ENCODE assay signal across 1 cellular context in the genomic region with DNA sequence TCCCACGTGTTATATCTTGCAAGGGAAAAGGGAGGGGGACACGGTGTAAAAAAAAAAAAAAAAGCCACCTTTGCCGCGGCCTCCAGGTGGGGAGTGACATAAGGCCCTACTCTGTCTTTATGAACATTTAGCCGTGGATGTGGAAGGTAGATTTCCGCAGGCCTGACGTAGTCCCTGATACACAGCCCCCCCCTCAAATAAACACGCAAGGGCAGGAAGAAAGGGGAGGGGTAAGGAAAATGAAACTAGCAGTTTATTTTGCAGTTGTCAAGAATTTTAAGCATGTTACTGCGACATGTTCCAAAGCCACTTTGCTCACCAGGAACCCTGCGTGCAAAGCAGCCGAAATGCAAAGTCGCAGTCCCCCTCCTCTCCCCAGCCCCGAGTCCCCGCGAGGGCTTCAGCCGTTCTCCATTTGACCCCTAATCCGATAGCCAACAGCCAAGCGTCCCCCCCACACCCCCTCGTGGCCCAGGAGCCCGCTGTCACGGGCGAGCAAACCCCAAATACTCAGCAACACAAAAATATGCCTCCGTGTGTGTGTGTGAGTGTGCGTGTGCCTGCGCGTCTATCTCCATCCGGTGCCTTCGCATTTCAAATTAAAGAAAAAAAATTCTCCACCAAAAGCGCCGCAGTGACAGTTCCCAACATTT.
TF ChIP-seq lines count a peak whose summit lies in the region.

No MANE protein-coding gene starts in this region.

TF ChIP-seq in HepG2, 621 proteins besides CTCF, POLR2A, EP300 and RAD21 (continued from another document and continues in another):
- no peak for TF ChIP-seq NKX3-1 (CRISPR knock-in tag; IDR thresholded peaks at IDR 0.05)
- TF ChIP-seq ZC3H4 (CRISPR knock-in tag; IDR thresholded peaks at IDR 0.05; ENCODE audit: borderline replicate concordance) = no peak
- TF ChIP-seq, protein P1, sequence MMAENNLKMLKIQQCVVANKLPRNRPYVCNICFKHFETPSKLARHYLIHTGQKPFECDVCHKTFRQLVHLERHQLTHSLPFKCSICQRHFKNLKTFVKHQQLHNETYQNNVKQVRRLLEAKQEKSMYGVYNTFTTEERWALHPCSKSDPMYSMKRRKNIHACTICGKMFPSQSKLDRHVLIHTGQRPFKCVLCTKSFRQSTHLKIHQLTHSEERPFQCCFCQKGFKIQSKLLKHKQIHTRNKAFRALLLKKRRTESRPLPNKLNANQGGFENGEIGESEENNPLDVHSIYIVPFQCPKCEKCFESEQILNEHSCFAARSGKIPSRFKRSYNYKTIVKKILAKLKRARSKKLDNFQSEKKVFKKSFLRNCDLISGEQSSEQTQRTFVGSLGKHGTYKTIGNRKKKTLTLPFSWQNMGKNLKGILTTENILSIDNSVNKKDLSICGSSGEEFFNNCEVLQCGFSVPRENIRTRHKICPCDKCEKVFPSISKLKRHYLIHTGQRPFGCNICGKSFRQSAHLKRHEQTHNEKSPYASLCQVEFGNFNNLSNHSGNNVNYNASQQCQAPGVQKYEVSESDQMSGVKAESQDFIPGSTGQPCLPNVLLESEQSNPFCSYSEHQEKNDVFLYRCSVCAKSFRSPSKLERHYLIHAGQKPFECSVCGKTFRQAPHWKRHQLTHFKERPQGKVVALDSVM (CRISPR knock-in tag; IDR thresholded peaks at IDR 0.05) = peak; percentile 41; the same call in 1 of the 2 replicates
- no peak for TF ChIP-seq GATAD1 (CRISPR knock-in tag; IDR thresholded peaks at IDR 0.05)
- TF ChIP-seq ZNF616 (CRISPR knock-in tag; IDR thresholded peaks at IDR 0.05; ENCODE audit: low read depth) = no peak
- peak; percentile 7; the same call in 1 of the 2 replicates for TF ChIP-seq ZNF160 (CRISPR knock-in tag; IDR thresholded peaks at IDR 0.05)
- TF ChIP-seq SALL1 (CRISPR knock-in tag; IDR thresholded peaks at IDR 0.05) = 0 out of 2 replicates have a peak, but pooled peaks have one; percentile 10
- TF ChIP-seq ZNF496 (CRISPR knock-in tag; IDR thresholded peaks at IDR 0.05; ENCODE audit: insufficient replicate concordance) = no peak
- no peak for TF ChIP-seq ZNF549 (CRISPR knock-in tag; IDR thresholded peaks at IDR 0.05)
- TF ChIP-seq, protein P2, sequence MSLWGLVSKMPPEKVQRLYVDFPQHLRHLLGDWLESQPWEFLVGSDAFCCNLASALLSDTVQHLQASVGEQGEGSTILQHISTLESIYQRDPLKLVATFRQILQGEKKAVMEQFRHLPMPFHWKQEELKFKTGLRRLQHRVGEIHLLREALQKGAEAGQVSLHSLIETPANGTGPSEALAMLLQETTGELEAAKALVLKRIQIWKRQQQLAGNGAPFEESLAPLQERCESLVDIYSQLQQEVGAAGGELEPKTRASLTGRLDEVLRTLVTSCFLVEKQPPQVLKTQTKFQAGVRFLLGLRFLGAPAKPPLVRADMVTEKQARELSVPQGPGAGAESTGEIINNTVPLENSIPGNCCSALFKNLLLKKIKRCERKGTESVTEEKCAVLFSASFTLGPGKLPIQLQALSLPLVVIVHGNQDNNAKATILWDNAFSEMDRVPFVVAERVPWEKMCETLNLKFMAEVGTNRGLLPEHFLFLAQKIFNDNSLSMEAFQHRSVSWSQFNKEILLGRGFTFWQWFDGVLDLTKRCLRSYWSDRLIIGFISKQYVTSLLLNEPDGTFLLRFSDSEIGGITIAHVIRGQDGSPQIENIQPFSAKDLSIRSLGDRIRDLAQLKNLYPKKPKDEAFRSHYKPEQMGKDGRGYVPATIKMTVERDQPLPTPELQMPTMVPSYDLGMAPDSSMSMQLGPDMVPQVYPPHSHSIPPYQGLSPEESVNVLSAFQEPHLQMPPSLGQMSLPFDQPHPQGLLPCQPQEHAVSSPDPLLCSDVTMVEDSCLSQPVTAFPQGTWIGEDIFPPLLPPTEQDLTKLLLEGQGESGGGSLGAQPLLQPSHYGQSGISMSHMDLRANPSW (CRISPR knock-in tag; IDR thresholded peaks at IDR 0.05; ENCODE audit: borderline replicate concordance) = no peak
- TF ChIP-seq ZNF879 (CRISPR knock-in tag; IDR thresholded peaks at IDR 0.05) = no peak
- TF ChIP-seq ZNF567 (CRISPR knock-in tag; IDR thresholded peaks at IDR 0.05; ENCODE audit: borderline replicate concordance) = no peak
- no peak for TF ChIP-seq ZNF710 (CRISPR knock-in tag; IDR thresholded peaks at IDR 0.05; ENCODE audit: borderline replicate concordance)
- TF ChIP-seq TEAD3 (CRISPR knock-in tag; optimal IDR thresholded peaks at IDR 0.05; ENCODE audit: borderline replicate concordance) = peak; percentile 33
- TF ChIP-seq SRSF1 (optimal IDR thresholded peaks at IDR 0.05; ENCODE audit: low read depth, low read length) = peak; percentile 23
- TF ChIP-seq, protein P3, sequence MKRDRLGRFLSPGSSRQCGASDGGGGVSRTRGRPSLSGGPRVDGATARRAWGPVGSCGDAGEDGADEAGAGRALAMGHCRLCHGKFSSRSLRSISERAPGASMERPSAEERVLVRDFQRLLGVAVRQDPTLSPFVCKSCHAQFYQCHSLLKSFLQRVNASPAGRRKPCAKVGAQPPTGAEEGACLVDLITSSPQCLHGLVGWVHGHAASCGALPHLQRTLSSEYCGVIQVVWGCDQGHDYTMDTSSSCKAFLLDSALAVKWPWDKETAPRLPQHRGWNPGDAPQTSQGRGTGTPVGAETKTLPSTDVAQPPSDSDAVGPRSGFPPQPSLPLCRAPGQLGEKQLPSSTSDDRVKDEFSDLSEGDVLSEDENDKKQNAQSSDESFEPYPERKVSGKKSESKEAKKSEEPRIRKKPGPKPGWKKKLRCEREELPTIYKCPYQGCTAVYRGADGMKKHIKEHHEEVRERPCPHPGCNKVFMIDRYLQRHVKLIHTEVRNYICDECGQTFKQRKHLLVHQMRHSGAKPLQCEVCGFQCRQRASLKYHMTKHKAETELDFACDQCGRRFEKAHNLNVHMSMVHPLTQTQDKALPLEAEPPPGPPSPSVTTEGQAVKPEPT (CRISPR knock-in tag; IDR thresholded peaks at IDR 0.05; ENCODE audit: low read depth) = no peak
- peak; percentile 38 for TF ChIP-seq ASH2L (IDR thresholded peaks at IDR 0.05; ENCODE audit: insufficient read length, low read depth, low read length)
- TF ChIP-seq UBTF (CRISPR knock-in tag; IDR thresholded peaks at IDR 0.05) = 0 out of 2 replicates have a peak, but pooled peaks have one; percentile 4
- no peak for TF ChIP-seq ZNF329 (CRISPR knock-in tag; IDR thresholded peaks at IDR 0.05; ENCODE audit: low read depth)
- no peak for TF ChIP-seq FOXP1 (IDR thresholded peaks at IDR 0.05)
- TF ChIP-seq FOXP1 (CRISPR knock-in tag; IDR thresholded peaks at IDR 0.05) = no peak
- no peak for TF ChIP-seq ZNF556 (CRISPR knock-in tag; IDR thresholded peaks at IDR 0.05; ENCODE audit: borderline replicate concordance)
- peak; percentile 12; the same call in 1 of the 2 replicates for TF ChIP-seq POLR2G (IDR thresholded peaks at IDR 0.05; ENCODE audit: low read depth, low read length)
- TF ChIP-seq KDM5A (IDR thresholded peaks at IDR 0.05; ENCODE audit: borderline replicate concordance, low read length) = peak; percentile 41
- no peak for TF ChIP-seq NBN (conservative IDR thresholded peaks at IDR 0.05)
- no peak for TF ChIP-seq ZFP1 (CRISPR knock-in tag; IDR thresholded peaks at IDR 0.05)
- TF ChIP-seq SIN3A (IDR thresholded peaks at IDR 0.05; ENCODE audit: borderline replicate concordance, low read depth, low read length) = peak; percentile 81; the same call in 1 of the 2 replicates
- TF ChIP-seq KLF16 (CRISPR knock-in tag; IDR thresholded peaks at IDR 0.05) = 0 out of 4 replicates have a peak, but pooled peaks of 1 of the 2 experiments have one; percentile 17
- TF ChIP-seq AHR (CRISPR knock-in tag; IDR thresholded peaks at IDR 0.05) = no peak
- no peak for TF ChIP-seq ZNF282 (IDR thresholded peaks at IDR 0.05; ENCODE audit: partially characterized antibody)
- TF ChIP-seq, protein P4, sequence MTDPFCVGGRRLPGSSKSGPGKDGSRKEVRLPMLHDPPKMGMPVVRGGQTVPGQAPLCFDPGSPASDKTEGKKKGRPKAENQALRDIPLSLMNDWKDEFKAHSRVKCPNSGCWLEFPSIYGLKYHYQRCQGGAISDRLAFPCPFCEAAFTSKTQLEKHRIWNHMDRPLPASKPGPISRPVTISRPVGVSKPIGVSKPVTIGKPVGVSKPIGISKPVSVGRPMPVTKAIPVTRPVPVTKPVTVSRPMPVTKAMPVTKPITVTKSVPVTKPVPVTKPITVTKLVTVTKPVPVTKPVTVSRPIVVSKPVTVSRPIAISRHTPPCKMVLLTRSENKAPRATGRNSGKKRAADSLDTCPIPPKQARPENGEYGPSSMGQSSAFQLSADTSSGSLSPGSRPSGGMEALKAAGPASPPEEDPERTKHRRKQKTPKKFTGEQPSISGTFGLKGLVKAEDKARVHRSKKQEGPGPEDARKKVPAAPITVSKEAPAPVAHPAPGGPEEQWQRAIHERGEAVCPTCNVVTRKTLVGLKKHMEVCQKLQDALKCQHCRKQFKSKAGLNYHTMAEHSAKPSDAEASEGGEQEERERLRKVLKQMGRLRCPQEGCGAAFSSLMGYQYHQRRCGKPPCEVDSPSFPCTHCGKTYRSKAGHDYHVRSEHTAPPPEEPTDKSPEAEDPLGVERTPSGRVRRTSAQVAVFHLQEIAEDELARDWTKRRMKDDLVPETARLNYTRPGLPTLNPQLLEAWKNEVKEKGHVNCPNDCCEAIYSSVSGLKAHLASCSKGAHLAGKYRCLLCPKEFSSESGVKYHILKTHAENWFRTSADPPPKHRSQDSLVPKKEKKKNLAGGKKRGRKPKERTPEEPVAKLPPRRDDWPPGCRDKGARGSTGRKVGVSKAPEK (CRISPR knock-in tag; IDR thresholded peaks at IDR 0.05; ENCODE audit: borderline replicate concordance) = no peak
- TF ChIP-seq ONECUT2 (CRISPR knock-in tag; IDR thresholded peaks at IDR 0.05) = no peak
- TF ChIP-seq ZNF605 (CRISPR knock-in tag; IDR thresholded peaks at IDR 0.05) = peak; percentile 27; the same call in 1 of the 2 replicates
